8 cellular contexts compared by ENCODE assay signal in genomic region chr7:105013283-105013817, GRCh38. TPM values are rescaled to one million over a fixed set of nuclear protein-coding genes. Genes with fewer than 3 reads are reported as not detected.
DNase-seq lines count a peak whose midpoint lies in the region; ATAC-seq and TF ChIP-seq lines count a peak whose summit lies in the region.

No MANE protein-coding gene starts in this region.

- TF ChIP-seq CTCF in AG09309 (IDR thresholded peaks at IDR 0.05; ENCODE audit: control insufficient read depth, insufficient read depth, low read depth, low read length, missing control alignments) = peak; percentile 67

- DNase-seq in AG09309 (ENCODE audit: low read depth) (peak; percentile 88), NCI-H2227 treated with DMSO at 0.1 percent for 48 hours (lab: John Stamatoyannopoulos, UW) (peak; percentile 83), cerebellum (ENCODE audit: low spot score) (peak; percentile 92), kidney glomerular epithelial cell (lab: John Stamatoyannopoulos, UW) (peak; percentile 72)
- DNase-seq in stimulated activated CD4-positive, alpha-beta T cell treated with anti-CD3 and anti-CD28 coated beads, Interleukin-15, amount 100 ng/mL, for 48 hours (ENCODE audit: low read depth in 2 of 2) = peak; percentile 92 to 93

- peak overlapping the region; percentile 64 for H3K4me3 ChIP-seq in AG09309 (ENCODE audit: control insufficient read depth, low read depth, low read length)

- ATAC-seq in GM18907 (IDR thresholded peaks at IDR 0.05; ENCODE audit: unreplicated experiment) = peak; percentile 44
- ATAC-seq in HG03159 (IDR thresholded peaks at IDR 0.05; ENCODE audit: unreplicated experiment) = peak; percentile 44
- peak; percentile 59 to 65 for ATAC-seq in activated CD4-positive, CD25-positive, alpha-beta regulatory T cell treated with anti-CD3 and anti-CD28 coated beads, Interleukin-2, amount 50 U/mL, for 24 hours

RNA-seq across cellular contexts. Expression of gene KMT2E, which starts 0.7 kb away (rescaled TPM):
- 247 TPM for total RNA-seq in cerebellum

Comparison
In these comparisons a context has a peak if more than half of its experiments do, and no peak if none do; other contexts are left out.
1. Peak in every context shown above with its lines: DNase-seq, ATAC-seq and H3K4me3 ChIP-seq.